16 cellular contexts compared by ENCODE assay signal in genomic region chr11:47541070-47541469, GRCh38. TPM values are rescaled to one million over a fixed set of nuclear protein-coding genes. Genes with fewer than 3 reads are reported as not detected.
DNase-seq lines count a peak whose midpoint lies in the region; ATAC-seq and TF ChIP-seq lines count a peak whose summit lies in the region.
"Had no signal": no experiment of that assay in that cellular context is flagged by ENCODE, and none has a peak within 500 bp of the region (broad histone marks: within the 10 kb centered on the region; RNA-seq: fewer than 3 reads in every experiment).

No MANE protein-coding gene starts in this region.

- peak; percentile 70 for ATAC-seq in effector memory CD8-positive, alpha-beta T cell (replicated peaks)
- no peak for ATAC-seq in psoas muscle
- ATAC-seq in GM19324 (IDR thresholded peaks at IDR 0.05; ENCODE audit: low FRiP score, unreplicated experiment) = no peak

- H3K9me3 ChIP-seq in psoas muscle = no peaks in the 10 kb centered on the region

- DNase-seq in activated CD4-positive, alpha-beta T cell treated with anti-CD3 and anti-CD28 coated beads, Interleukin-2, amount 10 ng/mL, durations not matched to agents 24 days and 14 days = no peak
- no peak for DNase-seq in activated CD4-positive, alpha-beta T cell treated with anti-CD3 and anti-CD28 coated beads, Interleukin-2, amount 50 U/mL, for 4 hours
- DNase-seq in RWPE1 (ENCODE audit: low spot score) (no peak), psoas muscle (no peak), cerebellum (ENCODE audit: low spot score) (no peak), NCI-H510A (lab: John Stamatoyannopoulos, UW) (no peak)
- DNase-seq in effector memory CD8-positive, alpha-beta T cell = no peak
- DNase-seq: cortex of kidney, DMS79 treated with DMSO at 0.1 percent for 48 hours, kidney, NCI-H446 had no signal

- H3K4me1 ChIP-seq in psoas muscle = peaks cover 69% of the 10 kb centered on the region

- peak overlapping the region; percentile 81 for H3K27ac Mint-ChIP-seq in activated CD4-positive, alpha-beta T cell treated with anti-CD3 and anti-CD28 coated beads, Interleukin-2, amount 10 ng/mL, durations not matched to agents 24 days and 14 days
- peak overlapping the region; percentile 89 to 96 for H3K27ac Mint-ChIP-seq in effector memory CD8-positive, alpha-beta T cell
- H3K27ac Mint-ChIP-seq: neural progenitor cell had no signal

- H3K36me3 ChIP-seq in psoas muscle (ENCODE audit: insufficient read depth in 1 of 2, low read depth in 1 of 2) = no peaks in the 10 kb centered on the region
- H3K36me3 ChIP-seq: neural progenitor cell had no signal

- peak overlapping the region; percentile 97 for H3K27ac ChIP-seq in RWPE1
- peak overlapping the region; percentile 64 for H3K27ac ChIP-seq in psoas muscle
- H3K27ac ChIP-seq: neural progenitor cell had no signal

- no peaks in the 10 kb centered on the region for H3K27me3 Mint-ChIP-seq in activated CD4-positive, alpha-beta T cell treated with anti-CD3 and anti-CD28 coated beads, Interleukin-2, amount 10 ng/mL, durations not matched to agents 24 days and 14 days
- H3K27me3 Mint-ChIP-seq in effector memory CD8-positive, alpha-beta T cell = no peaks in the 10 kb centered on the region

- H3K4me3 Mint-ChIP-seq in activated CD4-positive, alpha-beta T cell treated with anti-CD3 and anti-CD28 coated beads, Interleukin-2, amount 10 ng/mL, durations not matched to agents 24 days and 14 days = peak overlapping the region; percentile 32
- H3K4me3 Mint-ChIP-seq in effector memory CD8-positive, alpha-beta T cell = peak overlapping the region; percentile 74 to 78
- H3K4me3 Mint-ChIP-seq: neural progenitor cell had no signal

- intact Hi-C loops in activated CD4-positive, alpha-beta T cell treated with anti-CD3 and anti-CD28 coated beads, Interleukin-2, amount 10 ng/mL, durations not matched to agents 24 days and 14 days (cut with micrococcal nuclease) = loop anchor here (2.0 kb wide), 1 partner anchor 26 kb away; no protein-coding TSS in a partner anchor
- intact Hi-C loops in psoas muscle (cut with DNase I) = no loop called here

- CTCF ChIA-PET in RWPE1 (lab: Yijun Ruan, JAX) = no interaction called here

- POLR2A ChIA-PET in RWPE1 (lab: Yijun Ruan, JAX; ENCODE audit: low non-redundant PET) = no interaction called here

- no peak overlapping the region for H3K4me3 ChIP-seq in psoas muscle
- H3K4me3 ChIP-seq: GM12878, neural progenitor cell had no signal

- WGBS in psoas muscle, 3 donors = 97 to 98% (median 97%) methylated on average over 2 of the region's 2 CpGs

- no peaks in the 10 kb centered on the region for H3K9me3 Mint-ChIP-seq in activated CD4-positive, alpha-beta T cell treated with anti-CD3 and anti-CD28 coated beads, Interleukin-2, amount 10 ng/mL, durations not matched to agents 24 days and 14 days
- H3K9me3 Mint-ChIP-seq in effector memory CD8-positive, alpha-beta T cell = no peaks in the 10 kb centered on the region
- H3K9me3 Mint-ChIP-seq: neural progenitor cell had no signal

- peaks cover 32% of the 10 kb centered on the region for H3K4me1 Mint-ChIP-seq in activated CD4-positive, alpha-beta T cell treated with anti-CD3 and anti-CD28 coated beads, Interleukin-2, amount 10 ng/mL, durations not matched to agents 24 days and 14 days
- H3K4me1 Mint-ChIP-seq in effector memory CD8-positive, alpha-beta T cell (ENCODE audit: low read depth in 2 of 2) = peaks cover 42 to 60% of the 10 kb centered on the region in 2 donors

- peaks cover 20% of the 10 kb centered on the region for H3K36me3 Mint-ChIP-seq in activated CD4-positive, alpha-beta T cell treated with anti-CD3 and anti-CD28 coated beads, Interleukin-2, amount 10 ng/mL, durations not matched to agents 24 days and 14 days (ENCODE audit: low read depth)
- peaks cover 12% of the 10 kb centered on the region for H3K36me3 Mint-ChIP-seq in effector memory CD8-positive, alpha-beta T cell (ENCODE audit: insufficient read depth)

- H3K27me3 ChIP-seq in psoas muscle (ENCODE audit: insufficient read depth in 3 of 3, low read length in 2 of 3) = no peaks in the 10 kb centered on the region
- H3K27me3 ChIP-seq: neural progenitor cell had no signal

- TF ChIP-seq CTCF in RWPE1 (conservative IDR thresholded peaks at IDR 0.05; ENCODE audit: low read depth) (no peak), psoas muscle (IDR thresholded peaks at IDR 0.05) (no peak)

RNA-seq across cellular contexts. Expression of gene CELF1, which starts 11.9 kb away (rescaled TPM):
- total RNA-seq in activated CD4-positive, alpha-beta T cell treated with anti-CD3 and anti-CD28 coated beads, Interleukin-2, amount 10 ng/mL, durations not matched to agents 24 days and 14 days = 154 and 159 TPM in 2 replicates
- total RNA-seq in psoas muscle = 100 to 1,000 TPM in 3 of 4 donors, 10 to 100 TPM in 1; 79.0 to 193 (median 140) TPM
- 100 to 1,000 TPM in 1 of 3 donors, 10 to 100 TPM in 2; 40.1 to 112 (median 92.5) TPM for polyA plus RNA-seq in psoas muscle
- 275 TPM for total RNA-seq in cerebellum

RNA-seq across cellular contexts. Expression of gene PTPMT1, which starts 24.3 kb away (rescaled TPM):
- 53.9 and 54.9 TPM in 2 replicates for total RNA-seq in activated CD4-positive, alpha-beta T cell treated with anti-CD3 and anti-CD28 coated beads, Interleukin-2, amount 10 ng/mL, durations not matched to agents 24 days and 14 days
- total RNA-seq in psoas muscle (10 to 100 TPM; 20.9 to 37.8 (median 27.0) TPM), cerebellum (19.7 TPM)
- 10 to 100 TPM; 34.5 to 40.3 (median 38.7) TPM for polyA plus RNA-seq in psoas muscle

RNA-seq across cellular contexts. Expression of gene KBTBD4, which starts 37.7 kb away (rescaled TPM):
- total RNA-seq in activated CD4-positive, alpha-beta T cell treated with anti-CD3 and anti-CD28 coated beads, Interleukin-2, amount 10 ng/mL, durations not matched to agents 24 days and 14 days = 16.4 and 16.7 TPM in 2 replicates
- 10 to 100 TPM; 14.4 to 19.7 (median 17.2) TPM for total RNA-seq in psoas muscle
- polyA plus RNA-seq in psoas muscle = 10 to 100 TPM; 12.0 to 23.1 (median 19.1) TPM
- total RNA-seq in cerebellum = 24.4 TPM

RNA-seq across cellular contexts. Expression of gene NDUFS3, which starts 37.8 kb away (rescaled TPM):
- total RNA-seq in activated CD4-positive, alpha-beta T cell treated with anti-CD3 and anti-CD28 coated beads, Interleukin-2, amount 10 ng/mL, durations not matched to agents 24 days and 14 days = 151 and 159 TPM in 2 replicates
- total RNA-seq in psoas muscle (100 to 1,000 TPM; 160 to 285 (median 188) TPM), cerebellum (34.6 TPM)
- 100 to 1,000 TPM; 225 to 528 (median 317) TPM for polyA plus RNA-seq in psoas muscle

RNA-seq across cellular contexts. Expression of gene FAM180B, which starts 45.4 kb away (rescaled TPM):
- 0.19 and 0.28 TPM in 2 replicates for total RNA-seq in activated CD4-positive, alpha-beta T cell treated with anti-CD3 and anti-CD28 coated beads, Interleukin-2, amount 10 ng/mL, durations not matched to agents 24 days and 14 days
- total RNA-seq in psoas muscle (under 1 TPM in 2 of 4 donors, not detected in 2; 0.15 to 0.26 TPM), cerebellum (not detected)
- polyA plus RNA-seq in psoas muscle = under 1 TPM; 0.04 to 0.51 (median 0.08) TPM
- total RNA-seq: frontal cortex, HT1080, kidney had no signal
